22 cellular contexts compared by ENCODE assay signal in genomic region chr4:113885291-113885690, GRCh38.
"Had no signal": no experiment of that assay in that cellular context is flagged by ENCODE, and none has a peak within 500 bp of the region (broad histone marks: within the 10 kb centered on the region; RNA-seq: fewer than 3 reads in every experiment).

No MANE protein-coding gene starts in this region.

- H3K27ac Mint-ChIP-seq: dendritic cell treated with granulocyte-macrophage colony-stimulating factor and Interleukin-4, amounts not matched to agents 40 ng/mL and 50 ng/mL, for 4 days; mesothelial cell of epicardium had no signal

- H3K36me3 Mint-ChIP-seq: mesothelial cell of epicardium had no signal

- H3K4me3 Mint-ChIP-seq: dendritic cell treated with granulocyte-macrophage colony-stimulating factor and Interleukin-4, amounts not matched to agents 40 ng/mL and 50 ng/mL, for 4 days; mesothelial cell of epicardium had no signal

- DNase-seq: colonic mucosa; cortex of kidney; dorsolateral prefrontal cortex; effector CD4-positive, alpha-beta T cell; effector memory CD4-positive, alpha-beta T cell; erythroblast; esophagus squamous epithelium; foreskin fibroblast; foreskin melanocyte; gastrocnemius medialis; glutamatergic neuron; head of caudate nucleus; heart right ventricle; hippocampal formation; left cardiac atrium; left lung; left ventricle myocardium superior; lower lobe of right lung; mesenchymal stem cell; mucosa of descending colon had no signal
